8 cellular contexts compared by ENCODE assay signal in genomic region chr4:120071192-120071795, GRCh38. TPM values are rescaled to one million over a fixed set of nuclear protein-coding genes. Genes with fewer than 3 reads are reported as not detected.
DNase-seq lines count a peak whose midpoint lies in the region; ATAC-seq and TF ChIP-seq lines count a peak whose summit lies in the region.

No MANE protein-coding gene starts in this region.

- peak; percentile 75 for TF ChIP-seq CTCF in 22Rv1 (IDR thresholded peaks at IDR 0.05)
- TF ChIP-seq CTCF in omental fat pad (IDR thresholded peaks at IDR 0.05) = no peak

- H3K27ac ChIP-seq in 22Rv1 = no peak overlapping the region

- no peak for ATAC-seq in omental fat pad (ENCODE audit: low FRiP score)
- ATAC-seq in HG02623 (IDR thresholded peaks at IDR 0.05; ENCODE audit: unreplicated experiment) = no peak

- peak; percentile 68 for DNase-seq in ELR (ENCODE audit: low read depth)
- peak; percentile 58 for DNase-seq in LoVo (ENCODE audit: low spot score)
- DNase-seq in T follicular helper cell (ENCODE audit: low read depth) = peak; percentile 50
- DNase-seq in dermis microvascular lymphatic vessel endothelial cell (ENCODE audit: low read depth in 2 of 2) = peak; percentile 70 to 78
- peak; percentile 68 for DNase-seq in myocyte (ENCODE audit: low read depth)
- DNase-seq in omental fat pad (ENCODE audit: low spot score) = no peak

RNA-seq across cellular contexts. Expression of gene MAD2L1, which starts 4.6 kb away (rescaled TPM):
- total RNA-seq in dermis microvascular lymphatic vessel endothelial cell (9.0 and 29.8 TPM in 2 replicates), myocyte (2.1 and 5.5 TPM in 2 replicates), omental fat pad (1 to 10 TPM in 2 of 4 donors, under 1 TPM in 2; 0.31 to 2.0 (median 1.2) TPM)
- 2.5 TPM for polyA plus RNA-seq in myocyte (2012)
